1 cellular context compared by ENCODE assay signal in the genomic region with DNA sequence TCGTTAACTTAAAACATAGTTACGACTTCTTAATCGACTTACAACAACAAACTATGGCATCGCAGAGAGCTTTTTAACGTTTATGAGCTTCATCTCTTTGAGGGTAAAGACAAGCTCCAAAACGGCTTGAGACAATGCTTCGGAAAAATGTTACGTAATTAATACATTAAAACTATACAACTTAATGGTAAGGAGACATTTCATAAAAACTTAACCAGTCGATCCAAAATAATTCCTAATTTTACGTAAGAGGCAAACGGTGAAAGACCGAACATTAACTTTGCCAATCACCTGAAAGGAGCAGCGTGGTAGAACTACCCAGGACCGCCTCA.
TF ChIP-seq lines count a peak whose summit lies in the region.

No MANE protein-coding gene starts in this region.

TF ChIP-seq in K562, 482 proteins besides CTCF, POLR2A, EP300 and RAD21:
- TF ChIP-seq BDP1 (IDR thresholded peaks at IDR 0.05; ENCODE audit: insufficient read depth, insufficient read length): no peak
- TF ChIP-seq CEBPG (CRISPR knock-in tag; IDR thresholded peaks at IDR 0.05): no peak
- TF ChIP-seq CEBPG (tag; conservative IDR thresholded peaks at IDR 0.05 in 1 of 2, IDR thresholded peaks at IDR 0.05 in 1 of 2): peak; percentile 40 to 53; a peak in 3 of 4 replicates
- no peak for TF ChIP-seq GATA2 (CRISPR knock-in tag; IDR thresholded peaks at IDR 0.05)
- TF ChIP-seq, protein P1, sequence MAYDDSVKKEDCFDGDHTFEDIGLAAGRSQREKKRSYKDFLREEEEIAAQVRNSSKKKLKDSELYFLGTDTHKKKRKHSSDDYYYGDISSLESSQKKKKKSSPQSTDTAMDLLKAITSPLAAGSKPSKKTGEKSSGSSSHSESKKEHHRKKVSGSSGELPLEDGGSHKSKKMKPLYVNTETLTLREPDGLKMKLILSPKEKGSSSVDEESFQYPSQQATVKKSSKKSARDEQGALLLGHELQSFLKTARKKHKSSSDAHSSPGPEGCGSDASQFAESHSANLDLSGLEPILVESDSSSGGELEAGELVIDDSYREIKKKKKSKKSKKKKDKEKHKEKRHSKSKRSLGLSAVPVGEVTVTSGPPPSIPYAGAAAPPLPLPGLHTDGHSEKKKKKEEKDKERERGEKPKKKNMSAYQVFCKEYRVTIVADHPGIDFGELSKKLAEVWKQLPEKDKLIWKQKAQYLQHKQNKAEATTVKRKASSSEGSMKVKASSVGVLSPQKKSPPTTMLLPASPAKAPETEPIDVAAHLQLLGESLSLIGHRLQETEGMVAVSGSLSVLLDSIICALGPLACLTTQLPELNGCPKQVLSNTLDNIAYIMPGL (CRISPR knock-in tag; IDR thresholded peaks at IDR 0.05): no peak
- no peak for TF ChIP-seq TBP (optimal IDR thresholded peaks at IDR 0.05; ENCODE audit: low read depth, low read length)
- TF ChIP-seq ZKSCAN8 (CRISPR knock-in tag; IDR thresholded peaks at IDR 0.05): no peak
- no peak for TF ChIP-seq PHB (CRISPR knock-in tag; IDR thresholded peaks at IDR 0.05)
- TF ChIP-seq EWSR1 (IDR thresholded peaks at IDR 0.05; ENCODE audit: borderline replicate concordance, low read depth, partially characterized antibody): no peak
- no peak for TF ChIP-seq BRD9 (IDR thresholded peaks at IDR 0.05; ENCODE audit: low read depth, partially characterized antibody)
- TF ChIP-seq POLR3G (IDR thresholded peaks at IDR 0.05; ENCODE audit: extremely low read depth, insufficient read length, insufficient replicate concordance): no peak
- no peak for TF ChIP-seq NFXL1 (CRISPR knock-in tag; IDR thresholded peaks at IDR 0.05)
- TF ChIP-seq NFE2L1 (tag; IDR thresholded peaks at IDR 0.05; ENCODE audit: borderline replicate concordance, low read depth): no peak
- peak in 1 of 2 experiments; percentile 38; a peak in 1 of 4 replicates for TF ChIP-seq SIN3A (IDR thresholded peaks at IDR 0.05; ENCODE audit: borderline replicate concordance in 2 of 2, control insufficient read depth in 1 of 2, low read depth in 2 of 2, low read length in 2 of 2)
- peak; percentile 62 for TF ChIP-seq CEBPB (tag; IDR thresholded peaks at IDR 0.05)
- TF ChIP-seq, protein P2, sequence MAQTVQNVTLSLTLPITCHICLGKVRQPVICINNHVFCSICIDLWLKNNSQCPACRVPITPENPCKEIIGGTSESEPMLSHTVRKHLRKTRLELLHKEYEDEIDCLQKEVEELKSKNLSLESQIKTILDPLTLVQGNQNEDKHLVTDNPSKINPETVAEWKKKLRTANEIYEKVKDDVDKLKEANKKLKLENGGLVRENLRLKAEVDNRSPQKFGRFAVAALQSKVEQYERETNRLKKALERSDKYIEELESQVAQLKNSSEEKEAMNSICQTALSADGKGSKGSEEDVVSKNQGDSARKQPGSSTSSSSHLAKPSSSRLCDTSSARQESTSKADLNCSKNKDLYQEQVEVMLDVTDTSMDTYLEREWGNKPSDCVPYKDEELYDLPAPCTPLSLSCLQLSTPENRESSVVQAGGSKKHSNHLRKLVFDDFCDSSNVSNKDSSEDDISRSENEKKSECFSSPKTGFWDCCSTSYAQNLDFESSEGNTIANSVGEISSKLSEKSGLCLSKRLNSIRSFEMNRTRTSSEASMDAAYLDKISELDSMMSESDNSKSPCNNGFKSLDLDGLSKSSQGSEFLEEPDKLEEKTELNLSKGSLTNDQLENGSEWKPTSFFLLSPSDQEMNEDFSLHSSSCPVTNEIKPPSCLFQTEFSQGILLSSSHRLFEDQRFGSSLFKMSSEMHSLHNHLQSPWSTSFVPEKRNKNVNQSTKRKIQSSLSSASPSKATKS (CRISPR knock-in tag; IDR thresholded peaks at IDR 0.05): no peak
- TF ChIP-seq EP400 (IDR thresholded peaks at IDR 0.05): no peak
